In the genomic region with DNA sequence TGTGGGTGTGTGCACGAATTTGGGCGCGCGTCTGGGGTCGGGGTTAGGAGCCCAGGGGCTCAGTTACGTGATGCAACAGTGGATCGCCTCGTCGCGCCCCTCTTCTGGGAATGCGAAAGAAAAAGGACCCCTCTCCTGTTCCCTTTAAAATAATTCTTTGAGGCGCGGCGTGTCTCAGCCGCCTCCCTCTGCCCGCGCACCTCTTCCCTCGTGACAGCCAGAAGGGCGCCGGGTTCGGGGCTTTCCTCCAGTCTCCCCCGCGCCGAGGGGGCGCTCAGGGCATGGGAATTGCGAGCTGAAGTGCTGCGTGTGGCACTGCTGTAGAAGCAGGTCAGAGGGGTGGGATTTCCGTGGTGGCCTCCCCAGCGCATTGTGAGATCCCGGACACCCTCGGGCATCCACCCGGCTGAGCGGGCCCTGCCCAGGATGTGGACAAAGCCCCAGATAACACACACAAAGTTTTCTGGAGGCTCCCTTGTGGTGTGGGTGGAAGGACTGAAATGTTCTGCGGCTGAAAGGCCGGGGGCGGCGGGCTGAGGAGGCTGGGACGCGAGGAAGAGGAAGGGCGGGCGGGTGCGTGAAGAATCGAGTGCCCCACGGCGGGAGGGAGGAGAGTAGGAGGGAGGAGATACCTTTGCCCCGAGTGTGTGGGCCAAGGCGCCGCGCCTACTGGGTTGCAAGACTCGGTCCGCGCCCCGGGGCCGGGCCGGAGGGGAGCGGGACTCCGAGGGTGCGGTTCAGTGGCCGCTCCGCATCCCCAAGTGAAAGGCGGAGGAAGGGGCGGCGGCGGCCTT, we compare ENCODE assay signal across 7 cellular contexts. TPM values are rescaled to one million over a fixed set of nuclear protein-coding genes. Genes with fewer than 3 reads are reported as not detected.
DNase-seq lines count a peak whose midpoint lies in the region; ATAC-seq and TF ChIP-seq lines count a peak whose summit lies in the region.

No MANE protein-coding gene starts in this region.

- H3K4me1 Mint-ChIP-seq in endothelial cell (ENCODE audit: unreplicated experiment): peaks cover 48% of the 10 kb centered on the region

- peaks cover 8% of the 10 kb centered on the region for H3K27me3 Mint-ChIP-seq in endothelial cell (ENCODE audit: unreplicated experiment)

- no peaks in the 10 kb centered on the region for H3K9me3 Mint-ChIP-seq in endothelial cell (ENCODE audit: unreplicated experiment)

- peaks cover 14% of the 10 kb centered on the region for H3K36me3 Mint-ChIP-seq in endothelial cell (ENCODE audit: low read depth, unreplicated experiment)

- CTCF ChIA-PET in HEK293T (lab: Yijun Ruan, JAX): interaction anchor here (0.8 to 1.1 kb wide), 2 partner anchors 35 to 253 kb away, joined by 3 read pairs; no protein-coding TSS in a partner anchor

- peak overlapping the region; percentile 70 for H3K27ac Mint-ChIP-seq in endothelial cell (ENCODE audit: unreplicated experiment)

- peak overlapping the region; percentile 94 for H3K4me3 Mint-ChIP-seq in endothelial cell (ENCODE audit: unreplicated experiment)

- TF ChIP-seq CTCF in endothelial cell (IDR thresholded peaks at IDR 0.05; ENCODE audit: unreplicated experiment): no peak

- DNase-seq in HEK293T (ENCODE audit: extremely low spot score): peak; percentile 34
- peak; percentile 72 for DNase-seq in NCI-H146 (lab: John Stamatoyannopoulos, UW)
- peak; percentile 7 for DNase-seq in activated CD8-positive, alpha-beta memory T cell treated with anti-CD3 and anti-CD28 coated beads, Interleukin-2, amount 50 U/mL, for 24 hours (ENCODE audit: extremely low read depth)
- DNase-seq in endothelial cell (ENCODE audit: low spot score): peak; percentile 55
- DNase-seq in midbrain (lab: John Stamatoyannopoulos, UW): peak; percentile 60
- peak; percentile 33 to 63 for DNase-seq in stimulated activated CD8-positive, alpha-beta memory T cell treated with anti-CD3 and anti-CD28 coated beads, Interleukin-7, amount 100 ng/mL, for 4 hours (ENCODE audit: low read depth in 2 of 2)

- peak; percentile 8 for ATAC-seq in GM18499 (IDR thresholded peaks at IDR 0.05; ENCODE audit: insufficient read depth, unreplicated experiment)

- POLR2A ChIA-PET in HEK293T (lab: Yijun Ruan, JAX): interaction anchor here (0.7 to 1.1 kb wide), 8 partner anchors 10 to 171 kb away, joined by 3 to 7 read pairs (median 4); a partner anchor contains a TSS

TF ChIP-seq in HEK293T, 16 proteins besides CTCF, POLR2A, EP300 and RAD21:
- TF ChIP-seq NFRKB (IDR thresholded peaks at IDR 0.05) (no peak), L3MBTL2 (conservative IDR thresholded peaks at IDR 0.05) (peak; percentile 66)

RNA-seq across cellular contexts. Expression of a gene that starts 0.7 kb away (rescaled TPM):
- 331 TPM for total RNA-seq in endothelial cell (ENCODE audit: unreplicated experiment)

RNA-seq across cellular contexts. Expression of a gene that starts 52.3 kb away (rescaled TPM):
- 5.0 TPM for total RNA-seq in endothelial cell (ENCODE audit: unreplicated experiment)

Comparison
In these comparisons a context has a peak if more than half of its experiments do, and no peak if none do; other contexts are left out.
1. Peak in every context shown above with its lines: DNase-seq and ATAC-seq.
2. DNase-seq: peak in every context shown above with its lines; median percentile 72 in NCI-H146; 60 in midbrain; 55 in endothelial cell; 48 in stimulated activated CD8-positive, alpha-beta memory T cell treated with anti-CD3 and anti-CD28 coated beads, Interleukin-7, amount 100 ng/mL, for 4 hours; 34 in HEK293T; 7 in activated CD8-positive, alpha-beta memory T cell treated with anti-CD3 and anti-CD28 coated beads, Interleukin-2, amount 50 U/mL, for 24 hours.